Comparison of ENCODE assay signal across 22 cellular contexts in the genomic region with DNA sequence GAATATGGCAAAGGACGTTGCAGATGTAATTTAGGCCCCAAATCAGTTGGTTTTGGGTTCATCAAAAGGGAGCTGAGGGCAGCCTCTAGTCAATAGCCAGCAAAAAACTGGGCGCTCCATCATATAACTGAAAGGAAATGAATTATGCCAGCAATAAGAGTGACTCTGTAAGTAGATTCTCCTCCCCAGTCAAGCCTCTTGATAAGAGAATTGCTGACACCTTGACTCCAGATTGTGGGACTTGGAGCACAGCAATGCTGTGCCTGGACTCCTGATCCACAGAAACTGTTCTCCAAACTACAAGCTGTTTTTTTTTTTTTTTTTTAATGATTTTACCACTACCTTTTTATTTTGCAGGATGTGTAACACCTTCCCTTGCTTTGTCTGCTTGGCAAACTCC. TPM values are rescaled to one million over a fixed set of nuclear protein-coding genes. Genes with fewer than 3 reads are reported as not detected.
DNase-seq lines count a peak whose midpoint lies in the region; ATAC-seq lines count a peak whose summit lies in the region.
"Had no signal": no experiment of that assay in that cellular context is flagged by ENCODE, and none has a peak within 500 bp of the region (broad histone marks: within the 10 kb centered on the region; RNA-seq: fewer than 3 reads in every experiment).

No MANE protein-coding gene starts in this region.

- no peaks in the 10 kb centered on the region for H3K9me3 ChIP-seq in right cardiac atrium (ENCODE audit: control insufficient read depth, low read length)
- H3K9me3 ChIP-seq in skeletal muscle tissue (ENCODE audit: control insufficient read depth in 3 of 3, low read length in 3 of 3) = no peaks in the 10 kb centered on the region
- H3K9me3 ChIP-seq: BLaER1 treated with 17β-estradiol and CSF1 and Interleukin-3, amounts not matched to agents 10 nM and 100 nM had no signal

- H3K27me3 ChIP-seq in right cardiac atrium (ENCODE audit: control insufficient read depth, insufficient read depth) (no peaks in the 10 kb centered on the region), skeletal muscle tissue (ENCODE audit: control insufficient read depth in 3 of 3, insufficient read depth in 3 of 3, low read length in 3 of 3) (no peaks in the 10 kb centered on the region)
- H3K27me3 ChIP-seq: BLaER1 treated with 17β-estradiol and CSF1 and Interleukin-3, amounts not matched to agents 10 nM and 100 nM had no signal

- ATAC-seq in activated naive CD8-positive, alpha-beta T cell treated with anti-CD3 and anti-CD28 coated beads, Interleukin-2, amount 50 U/mL, for 24 hours = no peak
- ATAC-seq in left cardiac atrium = peak; percentile 34 to 59
- ATAC-seq in right cardiac atrium = peak in 1 of 2 donors; percentile 50
- ATAC-seq: CD8-positive, alpha-beta T cell; GM12878; HCT116 had no signal

- no peak overlapping the region for H3K4me3 Mint-ChIP-seq in activated naive CD8-positive, alpha-beta T cell
- H3K4me3 Mint-ChIP-seq in activated naive CD8-positive, alpha-beta T cell treated with anti-CD3 and anti-CD28 coated beads, Interleukin-2, amount 50 U/mL, for 24 hours = no peak overlapping the region
- H3K4me3 Mint-ChIP-seq: B cell; CD8-positive, alpha-beta T cell; HFFc6 had no signal

- H3K9me3 Mint-ChIP-seq in activated naive CD8-positive, alpha-beta T cell (ENCODE audit: low read depth) = no peaks in the 10 kb centered on the region
- H3K9me3 Mint-ChIP-seq in activated naive CD8-positive, alpha-beta T cell treated with anti-CD3 and anti-CD28 coated beads, Interleukin-2, amount 50 U/mL, for 24 hours = no peaks in the 10 kb centered on the region
- H3K9me3 Mint-ChIP-seq: CD8-positive, alpha-beta T cell; HFFc6 had no signal

- no peaks in the 10 kb centered on the region for H3K4me1 Mint-ChIP-seq in activated naive CD8-positive, alpha-beta T cell (ENCODE audit: low read depth)
- no peaks in the 10 kb centered on the region for H3K4me1 Mint-ChIP-seq in activated naive CD8-positive, alpha-beta T cell treated with anti-CD3 and anti-CD28 coated beads, Interleukin-2, amount 50 U/mL, for 24 hours
- H3K4me1 Mint-ChIP-seq: B cell had no signal

- H3K4me3 ChIP-seq in right cardiac atrium (ENCODE audit: low read length) = no peak overlapping the region
- H3K4me3 ChIP-seq in skeletal muscle tissue (ENCODE audit: low read length in 3 of 3) = no peak overlapping the region
- H3K4me3 ChIP-seq: BLaER1 treated with 17β-estradiol and CSF1 and Interleukin-3, amounts not matched to agents 10 nM and 100 nM; GM12878 had no signal

- peak overlapping the region; percentile 8 for H3K27ac Mint-ChIP-seq in activated naive CD8-positive, alpha-beta T cell
- no peak overlapping the region for H3K27ac Mint-ChIP-seq in activated naive CD8-positive, alpha-beta T cell treated with anti-CD3 and anti-CD28 coated beads, Interleukin-2, amount 50 U/mL, for 24 hours
- H3K27ac Mint-ChIP-seq: B cell; CD8-positive, alpha-beta T cell; HFFc6 had no signal

- no peak overlapping the region for H3K9ac ChIP-seq in skeletal muscle tissue (ENCODE audit: low read depth in 1 of 3, low read length in 3 of 3)
- H3K9ac ChIP-seq: BLaER1 treated with 17β-estradiol and CSF1 and Interleukin-3, amounts not matched to agents 10 nM and 100 nM had no signal

- H3K27ac ChIP-seq in right cardiac atrium (ENCODE audit: low read length) (peak overlapping the region; percentile 33), skeletal muscle tissue (ENCODE audit: low read depth, low read length) (peak overlapping the region; percentile 26)
- H3K27ac ChIP-seq: BLaER1 treated with 17β-estradiol and CSF1 and Interleukin-3, amounts not matched to agents 10 nM and 100 nM; HL-60 had no signal

- intact Hi-C loops in left cardiac atrium (cut with DNase I) (no loop called here), right cardiac atrium (cut with DNase I) (no loop called here)

- WGBS in right cardiac atrium = 72% methylated on average over 2 of the region's 2 CpGs

- no peak for DNase-seq in activated naive CD8-positive, alpha-beta T cell treated with anti-CD3 and anti-CD28 coated beads, Interleukin-2, amount 50 U/mL, for 24 hours
- DNase-seq in left cardiac atrium = no peak
- DNase-seq in right cardiac atrium = no peak
- no peak for DNase-seq in NCI-H226
- DNase-seq in epidermal melanocyte (ENCODE audit: insufficient read length, low spot score) = no peak
- DNase-seq in RKO (ENCODE audit: low spot score) = no peak
- DNase-seq: 8988T; Calu3; CD8-positive, alpha-beta T cell; DMS53; DND-41; EL; GOT3; H7; HFFc6 had no signal

- H3K36me3 ChIP-seq in skeletal muscle tissue (ENCODE audit: control insufficient read depth in 3 of 3, insufficient read depth in 3 of 3, low read length in 3 of 3) = peaks cover 0 to 6% (median 0%) of the 10 kb centered on the region in 3 donors

- H3K36me3 Mint-ChIP-seq in activated naive CD8-positive, alpha-beta T cell = peaks cover 14% of the 10 kb centered on the region
- peaks cover 22% of the 10 kb centered on the region for H3K36me3 Mint-ChIP-seq in activated naive CD8-positive, alpha-beta T cell treated with anti-CD3 and anti-CD28 coated beads, Interleukin-2, amount 50 U/mL, for 24 hours (ENCODE audit: low read depth)

- H3K27me3 Mint-ChIP-seq in activated naive CD8-positive, alpha-beta T cell = no peaks in the 10 kb centered on the region
- no peaks in the 10 kb centered on the region for H3K27me3 Mint-ChIP-seq in activated naive CD8-positive, alpha-beta T cell treated with anti-CD3 and anti-CD28 coated beads, Interleukin-2, amount 50 U/mL, for 24 hours
- H3K27me3 Mint-ChIP-seq: B cell had no signal

- H3K4me1 ChIP-seq in right cardiac atrium (ENCODE audit: control insufficient read depth, insufficient read depth, low read length) (no peaks in the 10 kb centered on the region), skeletal muscle tissue (ENCODE audit: control insufficient read depth in 3 of 3, insufficient read depth in 3 of 3, low read length in 3 of 3) (peaks cover 0 to 7% (median 0%) of the 10 kb centered on the region in 3 donors)
- H3K4me1 ChIP-seq: BLaER1 treated with 17β-estradiol and CSF1 and Interleukin-3, amounts not matched to agents 10 nM and 100 nM had no signal

RNA-seq across cellular contexts. Expression of a gene that starts 25.5 kb away (rescaled TPM):
- total RNA-seq in left cardiac atrium (10 to 100 TPM; 14.0 to 15.0 TPM), right cardiac atrium (10 to 100 TPM; 16.3 to 20.6 (median 18.6) TPM), skeletal muscle tissue (21.9 TPM)
- polyA plus RNA-seq in right cardiac atrium = 5.4 TPM
